Comparison of ENCODE assay signal across 36 cellular contexts in genomic region chr2:81078102-81078501, GRCh38.
"Had no signal": no experiment of that assay in that cellular context is flagged by ENCODE, and none has a peak within 500 bp of the region (broad histone marks: within the 10 kb centered on the region; RNA-seq: fewer than 3 reads in every experiment).

No MANE protein-coding gene starts in this region.

- H3K36me3 Mint-ChIP-seq: activated naive CD4-positive, alpha-beta T cell treated with anti-CD3 and anti-CD28 coated beads, Interleukin-2, amount 50 U/mL, for 24 hours; activated naive CD8-positive, alpha-beta T cell treated with anti-CD3 and anti-CD28 coated beads, Interleukin-2, amount 10 ng/mL, durations not matched to agents 7 days and 5 days had no signal

- H3K4me2 ChIP-seq: SK-N-SH had no signal

- ATAC-seq: activated CD8-positive, alpha-beta T cell treated with anti-CD3 and anti-CD28 coated beads, Interleukin-2, amount 10 ng/mL, durations not matched to agents 7 days and 5 days had no signal

- H3K36me3 ChIP-seq: ascending aorta, cardiac muscle cell, Peyer's patch, SJSA1 had no signal

- H3K4me1 ChIP-seq: ascending aorta, Peyer's patch, SJSA1 had no signal

- H3K9me2 ChIP-seq: SK-N-SH had no signal

- H3K4me3 Mint-ChIP-seq: activated CD4-positive, alpha-beta T cell treated with anti-CD3 and anti-CD28 coated beads, Interleukin-2, amount 10 ng/mL, durations not matched to agents 24 days and 14 days; activated CD8-positive, alpha-beta T cell treated with anti-CD3 and anti-CD28 coated beads, Interleukin-2, amount 10 ng/mL, durations not matched to agents 7 days and 5 days; activated naive CD4-positive, alpha-beta T cell treated with anti-CD3 and anti-CD28 coated beads, Interleukin-2, amount 50 U/mL, for 24 hours; activated naive CD8-positive, alpha-beta T cell treated with anti-CD3 and anti-CD28 coated beads, Interleukin-2, amount 10 ng/mL, durations not matched to agents 7 days and 5 days; activated T-cell treated with anti-CD3 and anti-CD28 coated beads, Interleukin-2, amount 50 U/mL, for 24 hours; central memory CD8-positive, alpha-beta T cell had no signal

- H3K27ac Mint-ChIP-seq: activated CD4-positive, alpha-beta T cell treated with anti-CD3 and anti-CD28 coated beads, Interleukin-2, amount 10 ng/mL, durations not matched to agents 24 days and 14 days; activated CD8-positive, alpha-beta T cell treated with anti-CD3 and anti-CD28 coated beads, Interleukin-2, amount 10 ng/mL, durations not matched to agents 7 days and 5 days; activated naive CD4-positive, alpha-beta T cell treated with anti-CD3 and anti-CD28 coated beads, Interleukin-2, amount 50 U/mL, for 24 hours; activated naive CD8-positive, alpha-beta T cell treated with anti-CD3 and anti-CD28 coated beads, Interleukin-2, amount 10 ng/mL, durations not matched to agents 7 days and 5 days; activated T-cell treated with anti-CD3 and anti-CD28 coated beads, Interleukin-2, amount 50 U/mL, for 24 hours; activated T-helper 2 cell treated with anti-CD3 and anti-CD28 coated beads, Interferon-gamma antibody, Interleukin-2, Interleukin-4, amounts not matched to agents 10 μg/mL and 5 μg/mL and 100 μg/mL, durations not matched to agents 14 hours and 24 hours and 36 hours had no signal

- H3K4me3 ChIP-seq: ascending aorta, cardiac muscle cell, Peyer's patch, SJSA1 had no signal

- H3K27me3 ChIP-seq: ascending aorta, cardiac muscle cell, Peyer's patch, SJSA1 had no signal

- H3K9ac ChIP-seq: SK-N-SH had no signal

- H3K27ac ChIP-seq: ascending aorta, cardiac muscle cell, Peyer's patch, SJSA1, VCaP had no signal

- H3K9me3 ChIP-seq: ascending aorta, Peyer's patch, SK-N-SH had no signal

- DNase-seq: activated CD4-positive, alpha-beta T cell treated with anti-CD3 and anti-CD28 coated beads for 1 hour; activated CD4-positive, alpha-beta T cell treated with anti-CD3 and anti-CD28 coated beads, Interleukin-2, amount 10 ng/mL, durations not matched to agents 24 days and 14 days; activated CD4-positive, alpha-beta T cell treated with anti-CD3 and anti-CD28 coated beads, Interleukin-2, amount 50 U/mL, for 4 hours; activated CD4-positive, CD25-positive, alpha-beta regulatory T cell; activated CD8-positive, alpha-beta T cell treated with anti-CD3 and anti-CD28 coated beads, Interleukin-2, amount 10 ng/mL, durations not matched to agents 7 days and 5 days; activated gamma-delta T cell; activated naive CD4-positive, alpha-beta T cell treated with Interleukin-2 at 50 U/mL for 16 hours; activated naive CD8-positive, alpha-beta T cell treated with anti-CD3 and anti-CD28 coated beads, Interleukin-2, amount 10 ng/mL, durations not matched to agents 7 days and 5 days; activated T-cell treated with anti-CD3 and anti-CD28 coated beads, Interleukin-2, amount 50 U/mL, for 24 hours; amygdala; Karpas-422; NCI-H1048; NCI-H1105 treated with DMSO at 0.1 percent for 48 hours; NCI-H1436; NCI-H1694; NCI-H1930; NCI-H2081 treated with DMSO at 0.1 percent for 48 hours; NCI-H226; NCI-H446 treated with DMSO at 0.1 percent for 48 hours; NCI-H524; NCI-H69; NK-92 treated with Interleukin-12 subunit alpha and Interleukin-12 subunit beta, amount 100 ng/mL, for 24 hours; Peyer's patch; RPMI8226; SHP77 treated with DMSO at 0.1 percent for 48 hours; SK-N-SH; T-helper 1 cell; T-helper 2 cell; T-helper 9 cell had no signal

- H3K4me1 Mint-ChIP-seq: activated CD4-positive, alpha-beta T cell treated with anti-CD3 and anti-CD28 coated beads, Interleukin-2, amount 10 ng/mL, durations not matched to agents 24 days and 14 days; activated naive CD4-positive, alpha-beta T cell treated with anti-CD3 and anti-CD28 coated beads, Interleukin-2, amount 50 U/mL, for 24 hours; activated naive CD8-positive, alpha-beta T cell treated with anti-CD3 and anti-CD28 coated beads, Interleukin-2, amount 10 ng/mL, durations not matched to agents 7 days and 5 days; central memory CD8-positive, alpha-beta T cell had no signal

- H3K27me3 Mint-ChIP-seq: activated CD4-positive, alpha-beta T cell treated with anti-CD3 and anti-CD28 coated beads, Interleukin-2, amount 10 ng/mL, durations not matched to agents 24 days and 14 days; activated naive CD4-positive, alpha-beta T cell treated with anti-CD3 and anti-CD28 coated beads, Interleukin-2, amount 50 U/mL, for 24 hours; activated naive CD8-positive, alpha-beta T cell treated with anti-CD3 and anti-CD28 coated beads, Interleukin-2, amount 10 ng/mL, durations not matched to agents 7 days and 5 days; activated T-cell treated with anti-CD3 and anti-CD28 coated beads, Interleukin-2, amount 50 U/mL, for 24 hours; central memory CD8-positive, alpha-beta T cell had no signal
